Comparison of ENCODE assay signal across 8 cellular contexts in genomic region chr9:2015581-2016410, GRCh38. TPM values are rescaled to one million over a fixed set of nuclear protein-coding genes. Genes with fewer than 3 reads are reported as not detected.
DNase-seq lines count a peak whose midpoint lies in the region; ATAC-seq, FAIRE-seq and TF ChIP-seq lines count a peak whose summit lies in the region.

No MANE protein-coding gene starts in this region.

- TF ChIP-seq POLR2A in GM12891 (IDR thresholded peaks at IDR 0.05; ENCODE audit: low read depth, low read length) (0 out of 2 replicates have a peak, but pooled peaks have one; percentile 25), vagina (IDR thresholded peaks at IDR 0.05) (no peak)

- H3K4me1 ChIP-seq in right atrium auricular region (peaks cover 0 to 38% of the 10 kb centered on the region in 2 donors), vagina (peaks cover 37% of the 10 kb centered on the region)

- no peaks in the 10 kb centered on the region for H3K9me3 ChIP-seq in right atrium auricular region
- H3K9me3 ChIP-seq in vagina = no peaks in the 10 kb centered on the region

- no peak for ATAC-seq in HG03521 (IDR thresholded peaks at IDR 0.05; ENCODE audit: unreplicated experiment)

- peak; percentile 38 for FAIRE-seq in GM12891 (lab: Jason Lieb, UNC)

- H3K36me3 ChIP-seq in right atrium auricular region = no peaks in the 10 kb centered on the region
- H3K36me3 ChIP-seq in vagina = no peaks in the 10 kb centered on the region

- H3K27ac ChIP-seq in angular gyrus (ENCODE audit: low read depth, low read length) (peak overlapping the region; percentile 92), right atrium auricular region (peak overlapping the region; percentile 95 to 99), vagina (peak overlapping the region; percentile 98)

- peak; percentile 11 for DNase-seq in GM12891 (ENCODE audit: insufficient read length, low spot score)
- peak; percentile 58 for DNase-seq in HT-29 (ENCODE audit: low spot score)
- peak; percentile 46 for DNase-seq in SW480 (ENCODE audit: low spot score)
- DNase-seq in right atrium auricular region (ENCODE audit: low spot score) = peak; percentile 73
- DNase-seq in posterior vena cava (ENCODE audit: low spot score) = peak; percentile 87
- no peak for DNase-seq in vagina (ENCODE audit: extremely low spot score in 2 of 2)

- intact Hi-C loops in posterior vena cava (cut with DNase I) (loop anchor here (10.0 kb wide), 2 partner anchors 109 to 609 kb away; partner anchors contain the start of gene VLDLR (in 1 of the 2)), vagina (cut with DNase I) (no loop called here)

- H3K4me3 ChIP-seq in right atrium auricular region = peak overlapping the region; percentile 80 to 83
- peak overlapping the region; percentile 69 to 94 for H3K4me3 ChIP-seq in vagina

- H3K27me3 ChIP-seq in right atrium auricular region = no peaks in the 10 kb centered on the region
- H3K27me3 ChIP-seq in vagina = no peaks in the 10 kb centered on the region

- TF ChIP-seq CTCF in right atrium auricular region (IDR thresholded peaks at IDR 0.05) (no peak), vagina (IDR thresholded peaks at IDR 0.05) (no peak)

TF ChIP-seq in GM12891, 5 proteins besides CTCF, POLR2A, EP300 and RAD21:
- TF ChIP-seq POU2F2 (IDR thresholded peaks at IDR 0.05; ENCODE audit: low read depth, low read length) = 0 out of 2 replicates have a peak, but pooled peaks have one; percentile 13
- TF ChIP-seq POLR2AphosphoS5 (IDR thresholded peaks at IDR 0.05; ENCODE audit: low read depth, low read length) = peak; percentile 62
- no peak for TF ChIP-seq SPI1 (IDR thresholded peaks at IDR 0.05; ENCODE audit: low read depth, low read length)
TF ChIP-seq in GM12891: peak in this region for 2.

RNA-seq across cellular contexts. Expression of gene SMARCA2, which starts 0.6 kb away (rescaled TPM):
- 219 TPM for polyA plus RNA-seq in GM12891 (2012; ENCODE audit: low read depth, missing spikeins)
- total RNA-seq in HT-29 (2014; rRNA removed; shearing (Covaris generic)) = 27.8 and 36.1 TPM in 2 replicates
- total RNA-seq in right atrium auricular region (100 to 1,000 TPM in 1 of 2 donors, 10 to 100 TPM in 1; 63.8 to 109 TPM), posterior vena cava (100 to 1,000 TPM; 152 to 174 TPM), vagina (98.0 TPM)

Comparison
In these comparisons a context has a peak if more than half of its experiments do, and no peak if none do; other contexts are left out.
1. DNase-seq: peak in GM12891 (single experiment), HT-29 (single experiment), SW480 (single experiment), right atrium auricular region (single experiment) and posterior vena cava (single experiment); none in vagina (0 of 2).
2. Peak in every context shown above with its lines, with median percentiles within 50 percentile points of each other: H3K27ac ChIP-seq.